9 cellular contexts compared by ENCODE assay signal in the genomic region with DNA sequence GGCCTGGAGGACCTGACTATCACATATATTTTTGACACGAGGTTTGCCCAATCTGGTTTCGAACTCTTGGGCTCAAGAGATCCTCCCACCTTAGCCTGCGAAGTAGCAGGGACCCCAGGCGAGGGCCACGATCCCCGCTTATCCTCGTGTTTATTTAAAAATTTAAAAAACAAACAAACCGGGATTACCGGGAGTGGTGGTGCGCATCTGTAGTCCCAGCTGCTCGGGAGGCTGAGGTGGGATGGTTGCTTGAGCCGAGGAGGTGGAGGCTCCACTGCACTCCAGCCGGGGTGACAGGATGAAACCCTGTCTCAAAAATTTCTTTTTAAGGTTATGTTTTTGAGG. TPM values are rescaled to one million over a fixed set of nuclear protein-coding genes. Genes with fewer than 3 reads are reported as not detected.
DNase-seq lines count a peak whose midpoint lies in the region; ATAC-seq and TF ChIP-seq lines count a peak whose summit lies in the region.
"Had no signal": no experiment of that assay in that cellular context is flagged by ENCODE, and none has a peak within 500 bp of the region (broad histone marks: within the 10 kb centered on the region; RNA-seq: fewer than 3 reads in every experiment).

No MANE protein-coding gene starts in this region.

- 40% methylated on average over 13 of the region's 13 CpGs for WGBS in liver
- WGBS in thymus, result 80% methylated on average over 13 of the region's 13 CpGs

- peak overlapping the region; percentile 95 for H3K4me3 Mint-ChIP-seq in activated CD8-positive, alpha-beta memory T cell treated with anti-CD3 and anti-CD28 coated beads, Interleukin-2, amount 10 ng/mL, durations not matched to agents 7 days and 5 days

- CTCF ChIA-PET in activated CD8-positive, alpha-beta memory T cell treated with anti-CD3 and anti-CD28 coated beads, Interleukin-2, amount 10 ng/mL, durations not matched to agents 7 days and 5 days (lab: Charles Lee), result interaction anchor here (1.3 to 3.4 kb wide), 4 partner anchors 24 to 63 kb away, joined by 3 to 23 read pairs (median 5); no protein-coding TSS in a partner anchor

- peak overlapping the region; percentile 50 to 80 for H3K27ac ChIP-seq in ascending aorta
- H3K27ac ChIP-seq in liver (ENCODE audit: low read depth in 1 of 2, low read length in 2 of 2), result peak overlapping the region; percentile 54 to 59
- H3K27ac ChIP-seq in thymus (ENCODE audit: low read depth), result no peak overlapping the region

- no peak for DNase-seq in activated CD8-positive, alpha-beta memory T cell treated with anti-CD3 and anti-CD28 coated beads, Interleukin-2, amount 10 ng/mL, durations not matched to agents 7 days and 5 days
- DNase-seq in activated CD8-positive, alpha-beta memory T cell treated with anti-CD3 and anti-CD28 coated beads for 24 hours, result no peak
- DNase-seq in ascending aorta (ENCODE audit: low spot score in 2 of 2), result peak in 1 of 2 donors; percentile 60
- no peak for DNase-seq in NCI-H2029 treated with DMSO at 0.1 percent for 48 hours (lab: John Stamatoyannopoulos, UW)
- no peak for DNase-seq in stimulated activated CD4-positive, alpha-beta T cell treated with anti-CD3 and anti-CD28 coated beads, Interleukin-2, amount 100 ng/mL, for 48 hours
- no peak for DNase-seq in ACHN

- no peak for TF ChIP-seq CTCF in ascending aorta (IDR thresholded peaks at IDR 0.05)
- TF ChIP-seq CTCF in liver (IDR thresholded peaks at IDR 0.05; ENCODE audit: low read depth, low read length, missing input control), result no peak

- in situ Hi-C loops in ACHN (cut with HindIII; ENCODE audit: low pct_ligation_motif_present, low pct_unique_long_range_greater_than_20kb, low sequenced_read_pairs), result no loop called here

- H3K9me3 Mint-ChIP-seq in activated CD8-positive, alpha-beta memory T cell treated with anti-CD3 and anti-CD28 coated beads, Interleukin-2, amount 10 ng/mL, durations not matched to agents 7 days and 5 days (ENCODE audit: low read depth), result no peaks in the 10 kb centered on the region

- peak overlapping the region; percentile 91 for H3K27ac Mint-ChIP-seq in activated CD8-positive, alpha-beta memory T cell treated with anti-CD3 and anti-CD28 coated beads, Interleukin-2, amount 10 ng/mL, durations not matched to agents 7 days and 5 days

- H3K36me3 ChIP-seq in ascending aorta (peaks cover 22 to 25% of the 10 kb centered on the region in 2 donors), liver (ENCODE audit: control insufficient read depth in 4 of 4, insufficient read depth in 3 of 4, low read depth in 1 of 4, low read length in 3 of 4) (peaks cover 0 to 12% (median 8%) of the 10 kb centered on the region in 4 donors), thymus (ENCODE audit: control insufficient read depth, insufficient read depth) (peaks cover 13% of the 10 kb centered on the region)

- peak overlapping the region; percentile 85 to 89 for H3K4me3 ChIP-seq in ascending aorta
- peak overlapping the region; percentile 86 to 99 (median 98) for H3K4me3 ChIP-seq in liver (ENCODE audit: low read depth in 1 of 3, low read length in 3 of 3)
- H3K4me3 ChIP-seq in thymus (ENCODE audit: low read length), result peak overlapping the region; percentile 79

- no peak for ATAC-seq in activated CD8-positive, alpha-beta memory T cell treated with anti-CD3 and anti-CD28 coated beads, Interleukin-2, amount 10 ng/mL, durations not matched to agents 7 days and 5 days

- no peak for TF ChIP-seq RAD21 in liver (IDR thresholded peaks at IDR 0.05)

- peaks cover 18% of the 10 kb centered on the region for H3K4me1 Mint-ChIP-seq in activated CD8-positive, alpha-beta memory T cell treated with anti-CD3 and anti-CD28 coated beads, Interleukin-2, amount 10 ng/mL, durations not matched to agents 7 days and 5 days

- H3K4me1 ChIP-seq in ascending aorta (peaks cover 0 to 14% of the 10 kb centered on the region in 2 donors), liver (ENCODE audit: control insufficient read depth in 4 of 4, insufficient read depth in 4 of 4, low read length in 3 of 4) (peaks cover 2 to 18% (median 9%) of the 10 kb centered on the region in 4 donors), thymus (ENCODE audit: control insufficient read depth, insufficient read depth, low read length) (peaks cover 5% of the 10 kb centered on the region)

- no peaks in the 10 kb centered on the region for H3K27me3 ChIP-seq in ascending aorta
- H3K27me3 ChIP-seq in liver (ENCODE audit: control insufficient read depth in 4 of 4, insufficient read depth in 4 of 4, low read length in 3 of 4), result no peaks in the 10 kb centered on the region
- H3K27me3 ChIP-seq in thymus (ENCODE audit: control insufficient read depth, insufficient read depth), result no peaks in the 10 kb centered on the region

- H3K27me3 Mint-ChIP-seq in activated CD8-positive, alpha-beta memory T cell treated with anti-CD3 and anti-CD28 coated beads, Interleukin-2, amount 10 ng/mL, durations not matched to agents 7 days and 5 days, result no peaks in the 10 kb centered on the region

- H3K36me3 Mint-ChIP-seq in activated CD8-positive, alpha-beta memory T cell treated with anti-CD3 and anti-CD28 coated beads, Interleukin-2, amount 10 ng/mL, durations not matched to agents 7 days and 5 days, result peaks cover 11% of the 10 kb centered on the region

- intact Hi-C loops in ascending aorta (cut with DNase I), result loop anchor here (10.0 kb wide), 1 partner anchor 65 kb away; no protein-coding TSS in a partner anchor

- H3K9ac ChIP-seq in liver (ENCODE audit: low read depth in 1 of 2, low read length in 2 of 2), result peak overlapping the region; percentile 79 to 84

- H3K9me3 ChIP-seq in ascending aorta (no peaks in the 10 kb centered on the region), liver (ENCODE audit: control insufficient read depth in 4 of 4, low read length in 3 of 4) (no peaks in the 10 kb centered on the region), thymus (ENCODE audit: control insufficient read depth) (no peaks in the 10 kb centered on the region)

TF ChIP-seq in liver, 16 proteins besides CTCF, POLR2A, EP300 and RAD21 (continues in another document):
- TF ChIP-seq SP1 (IDR thresholded peaks at IDR 0.05), result no peak
- TF ChIP-seq JUND (IDR thresholded peaks at IDR 0.05), result no peak
- no peak for TF ChIP-seq YY1 (IDR thresholded peaks at IDR 0.05)
- no peak for TF ChIP-seq FOXA1 (IDR thresholded peaks at IDR 0.05)
- TF ChIP-seq, protein P1, sequence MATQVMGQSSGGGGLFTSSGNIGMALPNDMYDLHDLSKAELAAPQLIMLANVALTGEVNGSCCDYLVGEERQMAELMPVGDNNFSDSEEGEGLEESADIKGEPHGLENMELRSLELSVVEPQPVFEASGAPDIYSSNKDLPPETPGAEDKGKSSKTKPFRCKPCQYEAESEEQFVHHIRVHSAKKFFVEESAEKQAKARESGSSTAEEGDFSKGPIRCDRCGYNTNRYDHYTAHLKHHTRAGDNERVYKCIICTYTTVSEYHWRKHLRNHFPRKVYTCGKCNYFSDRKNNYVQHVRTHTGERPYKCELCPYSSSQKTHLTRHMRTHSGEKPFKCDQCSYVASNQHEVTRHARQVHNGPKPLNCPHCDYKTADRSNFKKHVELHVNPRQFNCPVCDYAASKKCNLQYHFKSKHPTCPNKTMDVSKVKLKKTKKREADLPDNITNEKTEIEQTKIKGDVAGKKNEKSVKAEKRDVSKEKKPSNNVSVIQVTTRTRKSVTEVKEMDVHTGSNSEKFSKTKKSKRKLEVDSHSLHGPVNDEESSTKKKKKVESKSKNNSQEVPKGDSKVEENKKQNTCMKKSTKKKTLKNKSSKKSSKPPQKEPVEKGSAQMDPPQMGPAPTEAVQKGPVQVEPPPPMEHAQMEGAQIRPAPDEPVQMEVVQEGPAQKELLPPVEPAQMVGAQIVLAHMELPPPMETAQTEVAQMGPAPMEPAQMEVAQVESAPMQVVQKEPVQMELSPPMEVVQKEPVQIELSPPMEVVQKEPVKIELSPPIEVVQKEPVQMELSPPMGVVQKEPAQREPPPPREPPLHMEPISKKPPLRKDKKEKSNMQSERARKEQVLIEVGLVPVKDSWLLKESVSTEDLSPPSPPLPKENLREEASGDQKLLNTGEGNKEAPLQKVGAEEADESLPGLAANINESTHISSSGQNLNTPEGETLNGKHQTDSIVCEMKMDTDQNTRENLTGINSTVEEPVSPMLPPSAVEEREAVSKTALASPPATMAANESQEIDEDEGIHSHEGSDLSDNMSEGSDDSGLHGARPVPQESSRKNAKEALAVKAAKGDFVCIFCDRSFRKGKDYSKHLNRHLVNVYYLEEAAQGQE (IDR thresholded peaks at IDR 0.05), result no peak
- TF ChIP-seq TAF1 (conservative IDR thresholded peaks at IDR 0.05), result no peak
- TF ChIP-seq HNF4G (IDR thresholded peaks at IDR 0.05), result no peak
- TF ChIP-seq RXRA (IDR thresholded peaks at IDR 0.05), result no peak
- no peak for TF ChIP-seq FOXA2 (IDR thresholded peaks at IDR 0.05)
- no peak for TF ChIP-seq NR2F2 (IDR thresholded peaks at IDR 0.05)
- no peak for TF ChIP-seq EGR1 (IDR thresholded peaks at IDR 0.05; ENCODE audit: low read depth in 2 of 2)
- TF ChIP-seq GABPA (IDR thresholded peaks at IDR 0.05 in 1 of 2, conservative IDR thresholded peaks at IDR 0.05 in 1 of 2), result no peak
- TF ChIP-seq, protein P2, sequence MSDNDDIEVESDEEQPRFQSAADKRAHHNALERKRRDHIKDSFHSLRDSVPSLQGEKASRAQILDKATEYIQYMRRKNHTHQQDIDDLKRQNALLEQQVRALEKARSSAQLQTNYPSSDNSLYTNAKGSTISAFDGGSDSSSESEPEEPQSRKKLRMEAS (IDR thresholded peaks at IDR 0.05), result no peak

RNA-seq across cellular contexts. Expression of a gene that starts 0.5 kb away (rescaled TPM):
- total RNA-seq in activated CD8-positive, alpha-beta memory T cell treated with anti-CD3 and anti-CD28 coated beads, Interleukin-2, amount 10 ng/mL, durations not matched to agents 7 days and 5 days, result 100 to 1,000 TPM; 103 to 104 TPM
- total RNA-seq in ascending aorta, result 38.7 TPM
- total RNA-seq in liver, result 10 to 100 TPM; 26.3 to 29.2 TPM
- 10 to 100 TPM; 11.3 to 15.6 TPM for polyA plus RNA-seq in liver
- polyA plus RNA-seq in thymus, result 52.2 TPM

RNA-seq across cellular contexts. Expression of a gene that starts 40.3 kb away (rescaled TPM):
- total RNA-seq in activated CD8-positive, alpha-beta memory T cell treated with anti-CD3 and anti-CD28 coated beads, Interleukin-2, amount 10 ng/mL, durations not matched to agents 7 days and 5 days, result 100 to 1,000 TPM; 136 to 150 TPM
- 175 TPM for total RNA-seq in ascending aorta
- total RNA-seq in liver, result 10 to 100 TPM in 1 of 2 donors, 1 to 10 TPM in 1; 8.6 to 13.6 TPM
- polyA plus RNA-seq in liver, result 10 to 100 TPM; 34.9 to 59.1 TPM
- 62.9 TPM for polyA plus RNA-seq in thymus

RNA-seq across cellular contexts. Expression of a gene that starts 53.1 kb away (rescaled TPM):
- not detected for total RNA-seq in activated CD8-positive, alpha-beta memory T cell treated with anti-CD3 and anti-CD28 coated beads, Interleukin-2, amount 10 ng/mL, durations not matched to agents 7 days and 5 days
- total RNA-seq in ascending aorta, result not detected
- 100 to 1,000 TPM in 1 of 2 donors, 10 to 100 TPM in 1; 30.0 to 118 TPM for total RNA-seq in liver
- 100 to 1,000 TPM; 307 to 530 TPM for polyA plus RNA-seq in liver
- polyA plus RNA-seq in thymus, result 0.05 TPM
- total RNA-seq: pulmonary artery endothelial cell had no signal

Comparison
In these comparisons a context has a peak if more than half of its experiments do, and no peak if none do; other contexts are left out.
1. RNA of a gene that starts 40.3 kb away (total RNA-seq): 175 TPM in ascending aorta (single experiment) and 136 to 150 TPM in activated CD8-positive, alpha-beta memory T cell treated with anti-CD3 and anti-CD28 coated beads, Interleukin-2, amount 10 ng/mL, durations not matched to agents 7 days and 5 days; 8.6 to 13.6 TPM in liver; every median in the first group is over 4 times any median in the second.
2. RNA of a gene that starts 53.1 kb away (total RNA-seq): 30.0 to 118 TPM in liver; not detected in activated CD8-positive, alpha-beta memory T cell treated with anti-CD3 and anti-CD28 coated beads, Interleukin-2, amount 10 ng/mL, durations not matched to agents 7 days and 5 days and not detected in ascending aorta (single experiment); every median in the first group is over 10 times any median in the second.
3. Peak in every context shown above with its lines, with median percentiles within 50 percentile points of each other: H3K4me3 ChIP-seq.